Comparison of ENCODE assay signal across 11 cellular contexts in the genomic region with DNA sequence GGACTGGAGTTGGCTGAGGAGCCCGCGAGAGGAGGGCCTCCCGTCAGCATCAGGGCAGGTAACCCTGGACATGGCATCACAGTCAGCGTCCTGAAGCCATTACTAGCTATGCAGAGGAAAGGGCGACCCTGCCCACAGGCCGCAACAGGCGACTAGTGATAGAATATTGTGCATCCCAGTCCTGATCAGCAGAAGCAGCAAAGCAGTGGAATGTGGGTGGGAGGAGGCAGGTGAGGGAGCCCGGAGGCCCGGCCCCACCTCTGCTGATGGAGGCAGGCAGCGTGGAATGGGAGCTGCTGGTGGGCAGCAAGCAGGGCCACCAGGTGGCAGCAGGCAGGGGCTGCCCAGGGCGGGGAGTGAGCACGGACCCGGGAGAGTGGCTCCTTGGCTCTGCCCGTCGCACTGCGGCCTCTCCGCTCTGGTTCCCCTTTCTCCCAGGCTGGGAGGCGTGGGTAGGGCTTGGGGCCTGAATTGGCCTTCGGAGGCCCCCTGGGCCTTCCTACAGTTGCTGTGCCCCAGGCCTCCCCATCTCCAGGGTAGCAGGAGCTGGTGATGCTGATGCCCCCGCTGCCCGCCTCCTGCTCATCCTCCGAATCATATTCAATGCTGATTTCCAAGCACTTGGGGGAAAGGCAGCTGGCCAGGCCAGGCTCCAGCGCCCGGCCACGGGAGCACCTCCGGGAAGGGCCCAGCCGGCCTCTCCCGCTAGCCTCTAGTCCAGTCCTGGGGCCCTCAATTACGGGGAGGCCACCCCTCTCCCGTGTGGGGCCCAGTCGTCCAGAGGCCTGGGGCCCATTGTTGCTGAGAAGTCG. TPM values are rescaled to one million over a fixed set of nuclear protein-coding genes. Genes with fewer than 3 reads are reported as not detected.
DNase-seq lines count a peak whose midpoint lies in the region; ATAC-seq and TF ChIP-seq lines count a peak whose summit lies in the region.
"Had no signal": no experiment of that assay in that cellular context is flagged by ENCODE, and none has a peak within 500 bp of the region (broad histone marks: within the 10 kb centered on the region; RNA-seq: fewer than 3 reads in every experiment).

No MANE protein-coding gene starts in this region.

- CTCF ChIA-PET in Caco-2 (lab: Charles Lee) = interaction anchor here (0.7 to 3.2 kb wide), 6 partner anchors 9 to 139 kb away, joined by 3 to 16 read pairs (median 4); partner anchors contain the start of genes RNF43 and SUPT4H1

- H3K27me3 Mint-ChIP-seq in Caco-2 (ENCODE audit: insufficient read depth, unreplicated experiment) (no peaks in the 10 kb centered on the region), nephron progenitor cell (ENCODE audit: low read depth, poor library complexity) (peaks cover 8% of the 10 kb centered on the region)
- H3K27me3 Mint-ChIP-seq: T-cell had no signal

- H3K4me3 ChIP-seq in Caco-2 (ENCODE audit: low read depth, low read length) = no peak overlapping the region
- H3K4me3 ChIP-seq in HL-60 (replicated peaks; ENCODE audit: insufficient read depth, low read length) = no peak overlapping the region

- no peaks in the 10 kb centered on the region for H3K36me3 ChIP-seq in Caco-2 (ENCODE audit: control insufficient read depth, insufficient read depth, low read length)

- ATAC-seq in GM18517 (IDR thresholded peaks at IDR 0.05; ENCODE audit: unreplicated experiment) = no peak
- ATAC-seq in GM21576 (IDR thresholded peaks at IDR 0.05; ENCODE audit: unreplicated experiment) = no peak
- ATAC-seq: T-cell had no signal

- intact Hi-C loops in Caco-2 (cut with micrococcal nuclease; ENCODE audit: unreplicated experiment) = no loop called here

- no TSS peak for BruUV-seq in Caco-2 (replicated peaks; lab: Mats Ljungman, UMichigan)

- DNase-seq in Caco-2 (peak; percentile 56 to 62), HL-60 (ENCODE audit: low read depth in 1 of 2, low spot score in 1 of 2) (peak in 1 of 2 experiments; percentile 85), dermis blood vessel endothelial cell (peak; percentile 49), nephron progenitor cell (no peak), NCI-H1105 (lab: John Stamatoyannopoulos, UW) (no peak), NOMO-1 (lab: John Stamatoyannopoulos, UW; ENCODE audit: unreplicated experiment in 2 of 2) (no peak)
- DNase-seq: activated naive CD4-positive, alpha-beta T cell; NCI-H1048 had no signal

- H3K4me1 ChIP-seq in Caco-2 = no peaks in the 10 kb centered on the region

- H3K4me1 Mint-ChIP-seq in Caco-2 (ENCODE audit: low read depth, unreplicated experiment) (peaks cover 5% of the 10 kb centered on the region), nephron progenitor cell (peaks cover 19% of the 10 kb centered on the region)

- H3K9me3 Mint-ChIP-seq in Caco-2 (ENCODE audit: unreplicated experiment) = no peaks in the 10 kb centered on the region
- no peaks in the 10 kb centered on the region for H3K9me3 Mint-ChIP-seq in nephron progenitor cell
- H3K9me3 Mint-ChIP-seq: T-cell had no signal

- H3K4me3 Mint-ChIP-seq in Caco-2 (ENCODE audit: unreplicated experiment) (no peak overlapping the region), nephron progenitor cell (no peak overlapping the region)
- H3K4me3 Mint-ChIP-seq: T-cell had no signal

- peak; percentile 15 to 56 for TF ChIP-seq CTCF in Caco-2 (IDR thresholded peaks at IDR 0.05; ENCODE audit: insufficient read depth in 1 of 2, low read depth in 1 of 2, low read length in 1 of 2, severe bottlenecking in 1 of 2, unreplicated experiment in 1 of 2)
- peak; percentile 52 for TF ChIP-seq CTCF in HL-60 (IDR thresholded peaks at IDR 0.05; ENCODE audit: insufficient read depth, low read length)
- TF ChIP-seq CTCF in nephron progenitor cell (IDR thresholded peaks at IDR 0.05) = peak; percentile 29

- H3K9me3 ChIP-seq in Caco-2 = no peaks in the 10 kb centered on the region

- H3K27me3 ChIP-seq in Caco-2 (replicated peaks; ENCODE audit: control insufficient read depth, insufficient read depth, low read length) (no peaks in the 10 kb centered on the region), HL-60 (ENCODE audit: insufficient read depth, poor library complexity, severe bottlenecking) (no peaks in the 10 kb centered on the region)

- POLR2A ChIA-PET in Caco-2 (lab: Charles Lee) = no interaction called here

- H3K27ac Mint-ChIP-seq in Caco-2 (ENCODE audit: unreplicated experiment) (no peak overlapping the region), nephron progenitor cell (no peak overlapping the region)
- H3K27ac Mint-ChIP-seq: T-cell had no signal

- H3K36me3 Mint-ChIP-seq in Caco-2 (ENCODE audit: insufficient read depth, unreplicated experiment) = no peaks in the 10 kb centered on the region
- H3K36me3 Mint-ChIP-seq in nephron progenitor cell (ENCODE audit: low read depth) = no peaks in the 10 kb centered on the region

- peak overlapping the region; percentile 26 for H3K27ac ChIP-seq in HL-60 (replicated peaks)

RNA-seq across cellular contexts. Expression of gene TSPOAP1, which starts 20.2 kb away (rescaled TPM):
- total RNA-seq in Caco-2 (2022) (6.0 and 7.4 TPM in 2 replicates), dermis blood vessel endothelial cell (under 0.01 and 0.14 TPM in 2 replicates)

RNA-seq across cellular contexts. Expression of gene MPO, which starts 27.6 kb away (rescaled TPM):
- total RNA-seq in Caco-2 (2022) (0.23 TPM in 1 of 2 replicates, not detected in the other), dermis blood vessel endothelial cell (not detected in 2 replicates)

RNA-seq across cellular contexts. Expression of gene SUPT4H1, which starts 43.6 kb away (rescaled TPM):
- total RNA-seq in Caco-2 (2022) (70.9 and 71.4 TPM in 2 replicates), dermis blood vessel endothelial cell (39.0 and 53.6 TPM in 2 replicates)

Comparison
In these comparisons a context has a peak if more than half of its experiments do, and no peak if none do; other contexts are left out.
1. DNase-seq: peak in Caco-2 (2 of 2) and dermis blood vessel endothelial cell (single experiment); none in nephron progenitor cell (single experiment), NCI-H1105 (single experiment) and NOMO-1 (0 of 2).
2. Peak in every context shown above with its lines, with median percentiles within 50 percentile points of each other: CTCF ChIP-seq.